In the genomic region with DNA sequence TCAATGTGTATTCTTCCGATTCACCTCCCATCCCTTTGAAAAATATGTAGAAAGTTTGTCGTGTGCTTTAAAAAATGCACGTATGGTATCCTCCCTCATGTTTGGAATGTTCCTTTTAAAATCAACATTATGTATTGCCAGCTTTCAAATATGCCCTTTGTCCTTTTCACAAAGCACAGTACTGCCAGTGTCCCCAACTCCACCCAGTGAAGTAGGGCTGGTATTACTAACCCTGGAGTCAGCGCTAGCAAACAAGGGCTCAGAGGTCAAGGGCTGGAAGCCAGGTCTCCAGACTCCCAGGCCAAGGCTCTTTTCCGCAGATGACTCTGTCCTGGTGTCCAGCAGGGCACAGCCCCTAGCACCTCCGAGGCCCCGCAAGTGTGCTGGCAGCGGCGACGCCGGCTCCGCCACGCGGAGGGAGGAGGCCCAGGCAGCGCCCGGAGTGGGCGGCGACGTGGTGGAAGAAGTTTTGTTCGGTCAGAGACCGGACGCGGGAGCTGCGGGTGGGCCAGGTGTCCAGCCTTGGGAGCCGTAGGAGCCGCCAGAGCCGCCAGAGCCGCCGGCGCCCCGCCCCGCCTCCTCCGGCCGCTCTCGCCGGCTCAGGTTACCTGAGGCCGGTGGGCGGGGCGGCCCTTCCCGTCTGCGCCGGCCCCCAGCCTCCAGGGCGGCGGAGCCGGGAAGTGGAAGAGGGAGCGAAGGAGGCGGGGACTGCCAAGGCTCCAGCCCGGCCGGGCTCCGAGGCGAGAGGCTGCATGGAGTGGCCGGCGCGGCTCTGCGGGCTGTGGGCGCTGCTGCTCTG, we compare ENCODE assay signal across 8 cellular contexts. TPM values are rescaled to one million over a fixed set of nuclear protein-coding genes. Genes with fewer than 3 reads are reported as not detected.
A peak's percentile ranks its signal among the peaks of the same experiment; 100 is the strongest.
DNase-seq lines count a peak whose midpoint lies in the region; ATAC-seq and TF ChIP-seq lines count a peak whose summit lies in the region.

A gene (plus strand): TSS at position 720 of the 799 bp plus-strand sequence. CDS start 33 bp downstream, at position 753.

- peak within 1 kb of the TSS; percentile 86 for H3K4me3 Mint-ChIP-seq in neural progenitor cell

- H3K27ac ChIP-seq in gastroesophageal sphincter = peak within 1 kb of the TSS; percentile 92 to 95 (median 95)
- no peak within 1 kb of the TSS for H3K27ac ChIP-seq in neural progenitor cell

- no peaks in the 10 kb centered on the region for H3F3A ChIP-seq in neural progenitor cell (ENCODE audit: low read depth)

- peaks cover 36% of the 10 kb centered on the region for H3K4me1 Mint-ChIP-seq in neural progenitor cell

- H3K4me1 ChIP-seq in gastroesophageal sphincter (peaks cover 0 to 61% (median 0%) of the 10 kb centered on the region in 3 donors), neural progenitor cell (no peaks in the 10 kb centered on the region)

- in situ Hi-C loops in ACHN (cut with HindIII; ENCODE audit: low pct_ligation_motif_present, low pct_unique_long_range_greater_than_20kb, low sequenced_read_pairs) = no loop called here

- H3K36me3 Mint-ChIP-seq in activated naive CD4-positive, alpha-beta T cell treated with anti-CD3 and anti-CD28 coated beads, Interleukin-2, amount 50 U/mL, for 72 hours = no peaks in the 10 kb centered on the region
- H3K36me3 Mint-ChIP-seq in neural progenitor cell = peaks cover 1% of the 10 kb centered on the region

- H3K4me2 ChIP-seq in neural progenitor cell = peak within 1 kb of the TSS; percentile 83

- ATAC-seq in GM18511 (IDR thresholded peaks at IDR 0.05; ENCODE audit: unreplicated experiment) (peak; percentile 51), HG03442 (IDR thresholded peaks at IDR 0.05; ENCODE audit: unreplicated experiment) (peak; percentile 52), gastroesophageal sphincter (peak; percentile 94), GM18517 (IDR thresholded peaks at IDR 0.05; ENCODE audit: unreplicated experiment) (no peak)
- ATAC-seq in activated naive CD4-positive, alpha-beta T cell treated with anti-CD3 and anti-CD28 coated beads, Interleukin-2, amount 50 U/mL, for 72 hours = peak; percentile 86 to 89

- H4K20me1 ChIP-seq in neural progenitor cell (ENCODE audit: low read depth) = no peaks in the 10 kb centered on the region

- no peaks in the 10 kb centered on the region for H3K9me3 Mint-ChIP-seq in activated naive CD4-positive, alpha-beta T cell treated with anti-CD3 and anti-CD28 coated beads, Interleukin-2, amount 50 U/mL, for 72 hours
- no peaks in the 10 kb centered on the region for H3K9me3 Mint-ChIP-seq in neural progenitor cell

- H3K27me3 Mint-ChIP-seq in neural progenitor cell (ENCODE audit: insufficient read depth, low read depth) = peaks cover 8% of the 10 kb centered on the region

- no peak within 1 kb of the TSS for H3K27ac Mint-ChIP-seq in activated naive CD4-positive, alpha-beta T cell treated with anti-CD3 and anti-CD28 coated beads, Interleukin-2, amount 50 U/mL, for 72 hours
- no peak within 1 kb of the TSS for H3K27ac Mint-ChIP-seq in neural progenitor cell

- 32% methylated on average over 3 of the region's 56 CpGs; no CpG with 5 or more reads in 1 of the 2 donors for WGBS in gastroesophageal sphincter (ENCODE audit: low coverage in 1 of 2), 2 donors

- peak; percentile 82 for DNase-seq in ACHN
- DNase-seq in NCI-H748 treated with DMSO at 0.1 percent for 48 hours (lab: John Stamatoyannopoulos, UW) = peak; percentile 92
- DNase-seq in activated naive CD4-positive, alpha-beta T cell treated with anti-CD3 and anti-CD28 coated beads, Interleukin-2, amount 50 U/mL, for 72 hours (ENCODE audit: low spot score in 2 of 2) = peak in 1 of 2 donors; percentile 17
- peak; percentile 96 for DNase-seq in neural progenitor cell (ENCODE audit: low spot score)

- H3K79me2 ChIP-seq in neural progenitor cell (ENCODE audit: low read depth) = no peaks in the 10 kb centered on the region

- H3K27me3 ChIP-seq in gastroesophageal sphincter = no peaks in the 10 kb centered on the region
- H3K27me3 ChIP-seq in neural progenitor cell = peaks cover 42% of the 10 kb centered on the region

- peak within 1 kb of the TSS; percentile 65 to 82 for H3K4me3 ChIP-seq in gastroesophageal sphincter
- peak within 1 kb of the TSS; percentile 63 for H3K4me3 ChIP-seq in neural progenitor cell

- peak; percentile 87 to 88 for TF ChIP-seq POLR2A in gastroesophageal sphincter (IDR thresholded peaks at IDR 0.05)

- TF ChIP-seq EP300 in gastroesophageal sphincter (IDR thresholded peaks at IDR 0.05) = no peak

- peak within 1 kb of the TSS; percentile 72 for H2AFZ ChIP-seq in neural progenitor cell (replicated peaks)

- TF ChIP-seq CTCF in gastroesophageal sphincter (IDR thresholded peaks at IDR 0.05) = peak in 1 of 4 experiments; percentile 4
- TF ChIP-seq CTCF in neural progenitor cell (IDR thresholded peaks at IDR 0.05) = no peak

- H3K9ac ChIP-seq in neural progenitor cell = no peak within 1 kb of the TSS

- H3K36me3 ChIP-seq in gastroesophageal sphincter = no peaks in the 10 kb centered on the region
- no peaks in the 10 kb centered on the region for H3K36me3 ChIP-seq in neural progenitor cell

- H3K9me3 ChIP-seq in gastroesophageal sphincter (no peaks in the 10 kb centered on the region), neural progenitor cell (ENCODE audit: low read depth) (no peaks in the 10 kb centered on the region)

RNA-seq across cellular contexts. Expression of the gene that starts here (rescaled TPM):
- total RNA-seq in activated naive CD4-positive, alpha-beta T cell treated with anti-CD3 and anti-CD28 coated beads, Interleukin-2, amount 50 U/mL, for 72 hours = 1 to 10 TPM in 1 of 2 donors, under 1 TPM in 1; 0.32 to 1.8 TPM
- total RNA-seq in gastroesophageal sphincter = 100 to 1,000 TPM in 2 of 4 donors, 10 to 100 TPM in 2; 63.7 to 121 (median 105) TPM
- 1.8 and 3.2 TPM in 2 replicates for total RNA-seq in neural progenitor cell (ENCODE audit: low replicate concordance)

Comparison
In these comparisons a context has a peak if more than half of its experiments do, and no peak if none do; other contexts are left out.
1. RNA of the gene that starts here (total RNA-seq): 63.7 to 121 TPM in gastroesophageal sphincter; 1.8 to 3.2 TPM in neural progenitor cell and 0.32 to 1.8 TPM in activated naive CD4-positive, alpha-beta T cell treated with anti-CD3 and anti-CD28 coated beads, Interleukin-2, amount 50 U/mL, for 72 hours; every median in the first group is over 10 times any median in the second.